Comparison of ENCODE assay signal across 8 cellular contexts in the genomic region with DNA sequence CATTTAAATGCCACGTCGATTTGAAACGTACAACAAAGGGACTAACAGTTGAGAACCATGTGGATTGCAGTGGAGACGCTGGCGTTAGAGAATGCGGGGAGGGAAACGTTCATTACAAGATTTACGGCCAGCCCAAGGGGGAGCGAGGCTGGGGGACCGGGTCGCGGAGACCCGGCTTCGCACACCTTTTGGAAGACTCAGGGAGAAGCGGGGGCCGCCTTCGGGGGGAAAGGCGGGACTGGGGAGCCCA. TPM values are rescaled to one million over a fixed set of nuclear protein-coding genes. Genes with fewer than 3 reads are reported as not detected.
DNase-seq lines count a peak whose midpoint lies in the region; ATAC-seq, FAIRE-seq and TF ChIP-seq lines count a peak whose summit lies in the region.

No MANE protein-coding gene starts in this region.

- peak overlapping the region; percentile 53 to 99 (median 77) for H3K4me3 ChIP-seq in heart left ventricle
- peak overlapping the region; percentile 81 for H3K4me3 ChIP-seq in fibroblast of villous mesenchyme (ENCODE audit: low read depth, low read length)

- TF ChIP-seq CTCF in heart left ventricle (IDR thresholded peaks at IDR 0.05) (no peak), VCaP (conservative IDR thresholded peaks at IDR 0.05) (no peak), fibroblast of villous mesenchyme (IDR thresholded peaks at IDR 0.05; ENCODE audit: insufficient read depth, low read depth, low read length) (no peak)

- DNase-seq in heart left ventricle (no peak), cardiac septum (ENCODE audit: low spot score) (no peak), fibroblast of villous mesenchyme (ENCODE audit: low read depth) (peak; percentile 9), NCI-H187 (lab: John Stamatoyannopoulos, UW) (no peak), RCC 7860 (ENCODE audit: low spot score) (no peak), germinal center (ENCODE audit: low spot score) (no peak)
- DNase-seq in stimulated activated effector memory CD8-positive, alpha-beta T cell treated with anti-CD3 and anti-CD28 coated beads, Interleukin-12 subunit alpha, Interleukin-12 subunit beta, amount 100 ng/mL, for 72 hours (ENCODE audit: low spot score in 2 of 2) = no peak

- peak overlapping the region; percentile 96 for H3K27ac Mint-ChIP-seq in stimulated activated effector memory CD8-positive, alpha-beta T cell treated with anti-CD3 and anti-CD28 coated beads, Interleukin-12 subunit alpha, Interleukin-12 subunit beta, amount 100 ng/mL, for 72 hours

- WGBS in heart left ventricle, 4 donors = 0 to 1% (median 1%) methylated on average over 17 to 18 of the region's 18 CpGs

- H3K9me3 ChIP-seq in heart left ventricle = no peaks in the 10 kb centered on the region

- H3K9me3 Mint-ChIP-seq in stimulated activated effector memory CD8-positive, alpha-beta T cell treated with anti-CD3 and anti-CD28 coated beads, Interleukin-12 subunit alpha, Interleukin-12 subunit beta, amount 100 ng/mL, for 72 hours = no peaks in the 10 kb centered on the region

- intact Hi-C loops in heart left ventricle (cut with DNase I) (no loop called here), cardiac septum (cut with DNase I) (no loop called here)

- H3K4me1 Mint-ChIP-seq in stimulated activated effector memory CD8-positive, alpha-beta T cell treated with anti-CD3 and anti-CD28 coated beads, Interleukin-12 subunit alpha, Interleukin-12 subunit beta, amount 100 ng/mL, for 72 hours = peaks cover 21% of the 10 kb centered on the region

- peak overlapping the region; percentile 87 to 100 (median 94) for H3K27ac ChIP-seq in heart left ventricle
- peak overlapping the region; percentile 100 for H3K27ac ChIP-seq in VCaP

- no peaks in the 10 kb centered on the region for H3K27me3 ChIP-seq in heart left ventricle

- H3K36me3 Mint-ChIP-seq in stimulated activated effector memory CD8-positive, alpha-beta T cell treated with anti-CD3 and anti-CD28 coated beads, Interleukin-12 subunit alpha, Interleukin-12 subunit beta, amount 100 ng/mL, for 72 hours = peaks cover 12% of the 10 kb centered on the region

- H3K4me1 ChIP-seq in heart left ventricle = peaks cover 0 to 15% (median 5%) of the 10 kb centered on the region in 12 donors

- ATAC-seq in heart left ventricle = peak in 2 of 4 donors; percentile 6 to 7
- peak; percentile 22 for ATAC-seq in stimulated activated effector memory CD8-positive, alpha-beta T cell treated with anti-CD3 and anti-CD28 coated beads, Interleukin-12 subunit alpha, Interleukin-12 subunit beta, amount 100 ng/mL, for 72 hours

- H3K4me3 Mint-ChIP-seq in stimulated activated effector memory CD8-positive, alpha-beta T cell treated with anti-CD3 and anti-CD28 coated beads, Interleukin-12 subunit alpha, Interleukin-12 subunit beta, amount 100 ng/mL, for 72 hours = peak overlapping the region; percentile 79

- TF ChIP-seq POLR2A in heart left ventricle (IDR thresholded peaks at IDR 0.05) = no peak

- no peaks in the 10 kb centered on the region for H3K36me3 ChIP-seq in heart left ventricle

- no peak for FAIRE-seq in RCC 7860 (lab: Jason Lieb, UNC)

RNA-seq across cellular contexts. Expression of a gene that starts 20.8 kb away (rescaled TPM):
- under 1 TPM in 1 of 9 donors, not detected in 8; 0.07 TPM for total RNA-seq in heart left ventricle
- polyA plus RNA-seq in heart left ventricle = not detected
- total RNA-seq in cardiac septum = not detected
- not detected in 2 replicates for total RNA-seq in fibroblast of villous mesenchyme

RNA-seq across cellular contexts. Expression of a gene that starts 48.8 kb away (rescaled TPM):
- total RNA-seq in heart left ventricle (not detected), cardiac septum (not detected), fibroblast of villous mesenchyme (under 0.01 TPM in 1 of 2 replicates, not detected in the other)
- not detected for polyA plus RNA-seq in heart left ventricle
